In genomic region chr19:50414850-50415660, GRCh38 we compare ENCODE assay signal across 9 cellular contexts. TPM values are rescaled to one million over a fixed set of nuclear protein-coding genes. Genes with fewer than 3 reads are reported as not detected.
DNase-seq lines count a peak whose midpoint lies in the region; ATAC-seq and TF ChIP-seq lines count a peak whose summit lies in the region.
"Had no signal": no experiment of that assay in that cellular context is flagged by ENCODE, and none has a peak within 500 bp of the region (broad histone marks: within the 10 kb centered on the region; RNA-seq: fewer than 3 reads in every experiment).

No MANE protein-coding gene starts in this region.

- H2AFZ ChIP-seq in GM23338 = no peak overlapping the region

- H3K9me2 ChIP-seq in GM23338 (ENCODE audit: insufficient read depth) = no peaks in the 10 kb centered on the region

- DNase-seq in Caco-2 = peak; percentile 69 to 78
- DNase-seq in GM23338 (ENCODE audit: low spot score) = peak; percentile 93
- peak; percentile 71 for DNase-seq in NCI-H82 (lab: John Stamatoyannopoulos, UW)
- DNase-seq in activated CD8-positive, alpha-beta memory T cell treated with anti-CD3 and anti-CD28 coated beads, Interleukin-2, amount 50 U/mL, for 48 hours = peak; percentile 94
- DNase-seq in epithelial cell of proximal tubule (ENCODE audit: low read depth) = no peak
- DNase-seq in naive thymus-derived CD8-positive, alpha-beta T cell = peak; percentile 56 to 81 (median 68)
- peak; percentile 85 for DNase-seq in stimulated activated naive CD8-positive, alpha-beta T cell treated with anti-CD3 and anti-CD28 coated beads, Interleukin-15, Interleukin-2, amounts not matched to agents 100 U/mL and 50 U/mL, for 24 hours
- DNase-seq in NCI-H2081 (lab: John Stamatoyannopoulos, UW) = no peak

- H3K36me3 Mint-ChIP-seq in Caco-2 (ENCODE audit: insufficient read depth, unreplicated experiment) = peaks cover 55% of the 10 kb centered on the region
- H3K36me3 Mint-ChIP-seq in GM23338 (ENCODE audit: low read depth) = peaks cover 39% of the 10 kb centered on the region
- peaks cover 0 to 4% (median 0%) of the 10 kb centered on the region in 3 donors for H3K36me3 Mint-ChIP-seq in naive thymus-derived CD8-positive, alpha-beta T cell

- 0 out of 2 replicates have a peak overlapping the region, but pooled peaks have one; percentile 26 for H3K27ac ChIP-seq in GM23338 (ENCODE audit: low read depth)

- H3K9me3 Mint-ChIP-seq in Caco-2 (ENCODE audit: unreplicated experiment) (no peaks in the 10 kb centered on the region), GM23338 (peaks cover 2% of the 10 kb centered on the region; the same call in 1 of the 3 replicates)
- no peaks in the 10 kb centered on the region for H3K9me3 Mint-ChIP-seq in naive thymus-derived CD8-positive, alpha-beta T cell
- H3K9me3 Mint-ChIP-seq: T-helper 1 cell treated with Interleukin-12 subunit alpha and Interleukin-12 subunit beta and Interleukin-4 antibody, amounts not matched to agents 30 μg/mL and 1 μg/mL, for 36 hours had no signal

- H3K27me3 ChIP-seq in Caco-2 (replicated peaks; ENCODE audit: control insufficient read depth, insufficient read depth, low read length) = no peaks in the 10 kb centered on the region
- H3K27me3 ChIP-seq in GM23338 (ENCODE audit: insufficient read depth) = no peaks in the 10 kb centered on the region

- POLR2A ChIA-PET in Caco-2 (lab: Charles Lee) = no interaction called here
- POLR2A ChIA-PET in naive thymus-derived CD8-positive, alpha-beta T cell (lab: Charles Lee) = interaction anchor here (1.2 kb wide), 1 partner anchor 58 kb away, joined by 5 read pairs; no protein-coding TSS in a partner anchor

- peaks cover 14% of the 10 kb centered on the region for H3F3A ChIP-seq in GM23338 (replicated peaks; ENCODE audit: low read depth)

- peaks cover 4% of the 10 kb centered on the region for H3K36me3 ChIP-seq in Caco-2 (ENCODE audit: control insufficient read depth, insufficient read depth, low read length)
- H3K36me3 ChIP-seq in GM23338 (ENCODE audit: insufficient read depth) = no peaks in the 10 kb centered on the region; the same call in 1 of the 2 replicates

- H3K27ac Mint-ChIP-seq in Caco-2 (ENCODE audit: unreplicated experiment) = no peak overlapping the region
- no peak overlapping the region for H3K27ac Mint-ChIP-seq in GM23338
- peak overlapping the region in 2 of 10 donors; percentile 19 to 74 for H3K27ac Mint-ChIP-seq in naive thymus-derived CD8-positive, alpha-beta T cell
- H3K27ac Mint-ChIP-seq: T-helper 1 cell treated with Interleukin-12 subunit alpha and Interleukin-12 subunit beta and Interleukin-4 antibody, amounts not matched to agents 30 μg/mL and 1 μg/mL, for 36 hours had no signal

- no peaks in the 10 kb centered on the region; the same call in 1 of the 2 replicates for H4K20me1 ChIP-seq in GM23338 (replicated peaks; ENCODE audit: insufficient read depth)

- H3K4me1 Mint-ChIP-seq in Caco-2 (ENCODE audit: low read depth, unreplicated experiment) (peaks cover 11% of the 10 kb centered on the region), GM23338 (peaks cover 18% of the 10 kb centered on the region)
- peaks cover 5 to 17% (median 14%) of the 10 kb centered on the region in 4 donors for H3K4me1 Mint-ChIP-seq in naive thymus-derived CD8-positive, alpha-beta T cell

- H3K4me3 Mint-ChIP-seq in Caco-2 (ENCODE audit: unreplicated experiment) (no peak overlapping the region), GM23338 (no peak overlapping the region)
- H3K4me3 Mint-ChIP-seq in naive thymus-derived CD8-positive, alpha-beta T cell = peak overlapping the region in 1 of 10 donors; percentile 24
- H3K4me3 Mint-ChIP-seq: T-helper 1 cell treated with Interleukin-12 subunit alpha and Interleukin-12 subunit beta and Interleukin-4 antibody, amounts not matched to agents 30 μg/mL and 1 μg/mL, for 36 hours had no signal

- no peaks in the 10 kb centered on the region for H3K27me3 Mint-ChIP-seq in Caco-2 (ENCODE audit: insufficient read depth, unreplicated experiment)
- H3K27me3 Mint-ChIP-seq in GM23338 (ENCODE audit: insufficient read depth, low read depth, poor library complexity) = peaks cover 13% of the 10 kb centered on the region
- peaks cover 7 to 16% (median 10%) of the 10 kb centered on the region in 5 donors for H3K27me3 Mint-ChIP-seq in naive thymus-derived CD8-positive, alpha-beta T cell

- H3K9me3 ChIP-seq in Caco-2 = no peaks in the 10 kb centered on the region

- BruUV-seq in Caco-2 (replicated peaks; lab: Mats Ljungman, UMichigan) = no TSS peak

- no peak overlapping the region for H3K4me2 ChIP-seq in GM23338

- ATAC-seq in GM23338 = peak; percentile 81
- ATAC-seq in naive thymus-derived CD8-positive, alpha-beta T cell = peak; percentile 88 to 93
- peak; percentile 54 for ATAC-seq in stimulated activated naive CD8-positive, alpha-beta T cell treated with anti-CD3 and anti-CD28 coated beads, Interleukin-15, Interleukin-2, amounts not matched to agents 100 U/mL and 50 U/mL, for 24 hours

- CTCF ChIA-PET in Caco-2 (lab: Charles Lee) = interaction anchor here (0.5 to 1.2 kb wide), 4 partner anchors 11 to 46 kb away, joined by 3 to 4 read pairs (median 3); partner anchors contain the start of gene POLD1

- H3K4me3 ChIP-seq in Caco-2 (ENCODE audit: low read depth, low read length) (no peak overlapping the region), GM23338 (no peak overlapping the region), epithelial cell of proximal tubule (ENCODE audit: low read depth, low read length) (no peak overlapping the region)

- TF ChIP-seq CTCF in Caco-2 (IDR thresholded peaks at IDR 0.05; ENCODE audit: insufficient read depth in 1 of 2, low read depth in 1 of 2, low read length in 1 of 2, severe bottlenecking in 1 of 2, unreplicated experiment in 1 of 2) = peak; percentile 75 to 78
- TF ChIP-seq CTCF in GM23338 (conservative IDR thresholded peaks at IDR 0.05; ENCODE audit: low read depth in 2 of 2) = peak; percentile 81 to 97
- peak; percentile 82 for TF ChIP-seq CTCF in epithelial cell of proximal tubule (conservative IDR thresholded peaks at IDR 0.05; ENCODE audit: low read depth, low read length)

- intact Hi-C loops in Caco-2 (cut with micrococcal nuclease; ENCODE audit: unreplicated experiment) = loop anchor here (1.0 to 2.0 kb wide), 2 partner anchors 46 to 47 kb away; no protein-coding TSS in a partner anchor

- peaks cover 16% of the 10 kb centered on the region for H3K4me1 ChIP-seq in Caco-2
- H3K4me1 ChIP-seq in GM23338 (ENCODE audit: insufficient read depth) = peaks cover 11% of the 10 kb centered on the region; the same call in 1 of the 2 replicates

- H3K79me2 ChIP-seq in GM23338 (replicated peaks; ENCODE audit: insufficient read depth) = no peaks in the 10 kb centered on the region

TF ChIP-seq in GM23338, 12 proteins besides CTCF, POLR2A, EP300 and RAD21 (continues in another document):
- no peak for TF ChIP-seq STAT1 (IDR thresholded peaks at IDR 0.05; ENCODE audit: unreplicated experiment)

RNA-seq across cellular contexts. Expression of gene SPIB, which starts 3.7 kb away (rescaled TPM):
- total RNA-seq in Caco-2 (2022) (0.50 and 0.51 TPM in 2 replicates), epithelial cell of proximal tubule (not detected in 2 replicates)
- total RNA-seq in GM23338 (2014; rRNA removed; shearing (Covaris generic)) = 16.9 and 17.5 TPM in 2 replicates
- 12.6 and 13.0 TPM in 2 replicates for polyA plus RNA-seq in GM23338 (2016; fragmentation: Nextera tagmentation; extraction: Ambion mirVana)
- total RNA-seq in naive thymus-derived CD8-positive, alpha-beta T cell = 1 to 10 TPM; 4.5 to 5.6 TPM
- under 1 TPM in 2 of 3 donors, not detected in 1; 0.10 to 0.32 TPM for polyA plus RNA-seq in naive thymus-derived CD8-positive, alpha-beta T cell

RNA-seq across cellular contexts. Expression of gene MYBPC2, which starts 17.6 kb away (rescaled TPM):
- total RNA-seq in Caco-2 (2022) (0.91 and 1.6 TPM in 2 replicates), epithelial cell of proximal tubule (not detected in 2 replicates)
- total RNA-seq in GM23338 (2014; rRNA removed; shearing (Covaris generic)) = 3.8 and 4.2 TPM in 2 replicates
- polyA plus RNA-seq in GM23338 (2016; fragmentation: Nextera tagmentation; extraction: Ambion mirVana) = 5.9 and 6.1 TPM in 2 replicates
- not detected for total RNA-seq in naive thymus-derived CD8-positive, alpha-beta T cell
- polyA plus RNA-seq in naive thymus-derived CD8-positive, alpha-beta T cell = not detected

RNA-seq across cellular contexts. Expression of gene POLD1, which starts 30.9 kb away (rescaled TPM):
- total RNA-seq in Caco-2 (2022) (128 TPM in 2 replicates), epithelial cell of proximal tubule (89.4 and 90.6 TPM in 2 replicates)
- total RNA-seq in GM23338 (2014; rRNA removed; shearing (Covaris generic)) = 141 and 173 TPM in 2 replicates
- 111 and 113 TPM in 2 replicates for polyA plus RNA-seq in GM23338 (2016; fragmentation: Nextera tagmentation; extraction: Ambion mirVana)
- 10 to 100 TPM; 38.4 to 40.8 TPM for total RNA-seq in naive thymus-derived CD8-positive, alpha-beta T cell
- polyA plus RNA-seq in naive thymus-derived CD8-positive, alpha-beta T cell = 10 to 100 TPM; 26.0 to 34.4 (median 33.8) TPM

RNA-seq across cellular contexts. Expression of gene NR1H2, which starts 38.8 kb away (rescaled TPM):
- total RNA-seq in Caco-2 (2022) = 38.3 and 40.3 TPM in 2 replicates
- 54.6 and 70.2 TPM in 2 replicates for total RNA-seq in GM23338 (2014; rRNA removed; shearing (Covaris generic))
- 29.8 and 32.9 TPM in 2 replicates for polyA plus RNA-seq in GM23338 (2016; fragmentation: Nextera tagmentation; extraction: Ambion mirVana)
- total RNA-seq in epithelial cell of proximal tubule = 56.4 and 67.5 TPM in 2 replicates
- 100 to 1,000 TPM; 106 to 107 TPM for total RNA-seq in naive thymus-derived CD8-positive, alpha-beta T cell
- polyA plus RNA-seq in naive thymus-derived CD8-positive, alpha-beta T cell = 100 to 1,000 TPM in 1 of 3 donors, 10 to 100 TPM in 2; 69.6 to 100 (median 86.7) TPM

RNA-seq across cellular contexts. Expression of gene NAPSA, which starts 49.6 kb away (rescaled TPM):
- 1.2 and 1.6 TPM in 2 replicates for total RNA-seq in Caco-2 (2022)
- 0.14 and 0.27 TPM in 2 replicates for total RNA-seq in GM23338 (2014; rRNA removed; shearing (Covaris generic))
- polyA plus RNA-seq in GM23338 (2016; fragmentation: Nextera tagmentation; extraction: Ambion mirVana) = 0.63 and 0.99 TPM in 2 replicates
- 0.14 and 3.3 TPM in 2 replicates for total RNA-seq in epithelial cell of proximal tubule
- 1 to 10 TPM; 6.4 to 9.7 TPM for total RNA-seq in naive thymus-derived CD8-positive, alpha-beta T cell
- polyA plus RNA-seq in naive thymus-derived CD8-positive, alpha-beta T cell = 1 to 10 TPM in 2 of 3 donors, under 1 TPM in 1; 0.37 to 2.0 (median 1.3) TPM

Comparison
In these comparisons a context has a peak if more than half of its experiments do, and no peak if none do; other contexts are left out.
1. DNase-seq: peak in Caco-2 (2 of 2), GM23338 (single experiment), NCI-H82 (single experiment), activated CD8-positive, alpha-beta memory T cell treated with anti-CD3 and anti-CD28 coated beads, Interleukin-2, amount 50 U/mL, for 48 hours (single experiment), naive thymus-derived CD8-positive, alpha-beta T cell (10 of 10) and stimulated activated naive CD8-positive, alpha-beta T cell treated with anti-CD3 and anti-CD28 coated beads, Interleukin-15, Interleukin-2, amounts not matched to agents 100 U/mL and 50 U/mL, for 24 hours (single experiment); none in epithelial cell of proximal tubule (single experiment) and NCI-H2081 (0 of 2).
2. Peak in every context shown above with its lines, with median percentiles within 50 percentile points of each other: CTCF ChIP-seq and ATAC-seq.